ENCODE assay signal across 18 cellular contexts in the genomic region with DNA sequence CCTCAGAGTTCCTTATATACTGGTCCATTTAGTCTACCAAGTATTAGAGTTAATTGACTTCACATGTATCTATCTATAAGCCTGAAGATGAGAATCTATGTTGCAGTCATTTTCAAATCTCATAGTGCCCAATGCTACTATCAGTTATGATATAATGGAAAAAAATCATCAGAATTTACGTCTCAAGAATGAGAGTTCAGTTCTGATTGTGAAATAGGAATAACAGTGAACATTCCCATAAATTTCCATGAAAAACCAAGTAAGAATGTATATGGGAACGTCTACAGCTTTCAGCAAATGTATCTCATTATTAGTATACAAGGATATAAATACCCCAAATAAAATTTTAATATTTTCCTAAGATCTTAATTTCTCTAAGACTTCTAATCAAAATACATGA.
DNase-seq lines count a peak whose midpoint lies in the region; ATAC-seq, FAIRE-seq and TF ChIP-seq lines count a peak whose summit lies in the region.
"Had no signal": no experiment of that assay in that cellular context is flagged by ENCODE, and none has a peak within 500 bp of the region (broad histone marks: within the 10 kb centered on the region; RNA-seq: fewer than 3 reads in every experiment).

No MANE protein-coding gene starts in this region.

- WGBS in lower leg skin, 2 donors = 43 to 75% methylated on average over 2 of the region's 2 CpGs

- no peaks in the 10 kb centered on the region for H3K27me3 ChIP-seq in adipocyte (replicated peaks; ENCODE audit: control insufficient read depth, insufficient read depth, low read length)

- H3K4me3 ChIP-seq in adipocyte (ENCODE audit: low read length) (no peak overlapping the region), fibroblast of villous mesenchyme (ENCODE audit: low read depth, low read length) (no peak overlapping the region), lower leg skin (ENCODE audit: low read depth, poor library complexity, severe bottlenecking) (no peak overlapping the region)
- H3K4me3 ChIP-seq: GM23338 had no signal

- no peak for ATAC-seq in effector memory CD8-positive, alpha-beta T cell (replicated peaks)
- no peak for ATAC-seq in GM18858 (IDR thresholded peaks at IDR 0.05; ENCODE audit: unreplicated experiment)
- ATAC-seq: GM23338, HCT116 had no signal

- H3K4me3 Mint-ChIP-seq in effector memory CD8-positive, alpha-beta T cell = no peak overlapping the region
- H3K4me3 Mint-ChIP-seq: CD4-positive, alpha-beta memory T cell; GM23338; H9 had no signal

- TF ChIP-seq CTCF in fibroblast of villous mesenchyme (IDR thresholded peaks at IDR 0.05; ENCODE audit: insufficient read depth, low read depth, low read length) (no peak), lower leg skin (IDR thresholded peaks at IDR 0.05) (no peak)

- peak; percentile 62 for FAIRE-seq in G401.6 (lab: Jason Lieb, UNC)
- FAIRE-seq: GM12892, GM19239 had no signal

- no peaks in the 10 kb centered on the region for H3K27me3 Mint-ChIP-seq in effector memory CD8-positive, alpha-beta T cell
- H3K27me3 Mint-ChIP-seq: CD4-positive, alpha-beta memory T cell had no signal

- no peak for TF ChIP-seq POLR2A in lower leg skin (IDR thresholded peaks at IDR 0.05)

- peaks cover 0 to 1% of the 10 kb centered on the region in 2 donors for H3K9me3 Mint-ChIP-seq in effector memory CD8-positive, alpha-beta T cell

- DNase-seq in adipocyte (ENCODE audit: low read depth) (peak; percentile 27), fibroblast of villous mesenchyme (ENCODE audit: low read depth) (peak; percentile 13), lower leg skin (ENCODE audit: low spot score in 2 of 2) (no peak)
- no peak for DNase-seq in effector memory CD8-positive, alpha-beta T cell
- DNase-seq: 8988T; C1 segment of cervical spinal cord; Calu3; CD4-positive, alpha-beta memory T cell; COR-L47; DMS53; DMS79 treated with DMSO at 0.1 percent for 48 hours; H9 had no signal

- H3K4me1 Mint-ChIP-seq in effector memory CD8-positive, alpha-beta T cell (ENCODE audit: low read depth in 2 of 2) = peaks cover 22 to 38% of the 10 kb centered on the region in 2 donors

- H3K9me3 ChIP-seq in adipocyte (ENCODE audit: control insufficient read depth, low read length) = no peaks in the 10 kb centered on the region

- H3K36me3 ChIP-seq in adipocyte (ENCODE audit: control insufficient read depth, insufficient read depth, low read length, severe bottlenecking) = no peaks in the 10 kb centered on the region

- H3K4me1 ChIP-seq in adipocyte (ENCODE audit: control insufficient read depth, insufficient read depth, low read length) = peaks cover 24% of the 10 kb centered on the region

- intact Hi-C loops in lower leg skin (cut with DNase I; ENCODE audit: low total_unique reads) = no loop called here

- no peak overlapping the region for H3K27ac Mint-ChIP-seq in effector memory CD8-positive, alpha-beta T cell
- H3K27ac Mint-ChIP-seq: CD4-positive, alpha-beta memory T cell; GM23338; H9 had no signal

- H3K36me3 Mint-ChIP-seq in effector memory CD8-positive, alpha-beta T cell (ENCODE audit: insufficient read depth) = peaks cover 4% of the 10 kb centered on the region

- H3K9ac ChIP-seq in adipocyte (ENCODE audit: low read length) = no peak overlapping the region

Comparison
In these comparisons a context has a peak if more than half of its experiments do, and no peak if none do; other contexts are left out.
1. DNase-seq: peak in adipocyte (single experiment) and fibroblast of villous mesenchyme (single experiment); none in effector memory CD8-positive, alpha-beta T cell (0 of 3) and lower leg skin (0 of 2).